8 cellular contexts compared by ENCODE assay signal in the genomic region with DNA sequence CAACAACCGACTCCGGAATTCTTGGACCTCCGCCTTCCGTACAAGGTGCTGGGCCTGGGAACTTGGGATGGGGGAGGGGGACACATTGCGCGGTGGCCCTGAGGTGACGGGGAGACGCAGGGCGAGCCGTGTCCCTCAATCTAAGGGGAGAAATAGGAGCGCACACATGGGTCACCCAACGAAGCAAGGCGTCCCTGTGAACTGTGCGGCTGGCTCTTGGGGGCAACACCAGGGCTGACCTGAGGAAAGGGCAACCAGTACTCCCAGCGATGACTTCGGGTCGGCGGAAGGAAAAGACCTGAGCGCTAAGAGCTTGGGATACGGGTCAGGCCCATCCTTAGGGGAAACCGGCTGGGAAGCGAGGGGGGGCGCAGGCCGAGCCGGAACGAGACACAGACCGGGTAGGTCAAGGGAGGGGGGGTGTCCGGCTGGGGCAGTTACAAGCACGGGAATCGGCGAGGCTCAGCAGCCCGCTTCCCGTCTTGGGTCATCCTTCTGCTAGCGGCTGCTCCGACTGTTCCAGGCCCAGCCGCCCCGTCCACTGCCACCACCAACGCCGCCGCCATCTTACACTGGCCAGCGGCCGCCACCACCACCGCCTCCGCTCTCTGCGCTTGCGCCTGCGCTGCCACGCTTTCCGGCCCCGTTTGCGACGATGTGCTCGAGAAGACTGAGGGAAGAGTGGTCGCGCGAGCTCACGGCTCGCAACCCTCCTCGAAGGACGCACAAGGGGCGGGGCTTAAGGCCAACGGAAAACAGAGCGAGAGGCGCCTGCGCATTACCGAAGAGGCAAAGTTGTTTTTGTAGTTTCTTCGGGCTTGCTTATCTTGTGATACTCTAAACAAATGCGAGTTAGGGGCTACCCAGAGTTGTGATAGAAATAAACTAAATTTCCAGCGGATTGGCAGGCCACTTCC. TPM values are rescaled to one million over a fixed set of nuclear protein-coding genes. Genes with fewer than 3 reads are reported as not detected.
DNase-seq lines count a peak whose midpoint lies in the region; ATAC-seq and TF ChIP-seq lines count a peak whose summit lies in the region.

A gene (minus strand): TSS at position 672 of the 917 bp plus-strand sequence. CDS start 18,541 bp downstream, outside the sequence.

- TF ChIP-seq CTCF in dorsolateral prefrontal cortex (IDR thresholded peaks at IDR 0.05 in 54 of 56, conservative IDR thresholded peaks at IDR 0.05 in 2 of 56; ENCODE audit: low read depth in 1 of 56, partially characterized antibody in 56 of 56), result peak in 40 of 56 donors; percentile 4 to 55 (median 28)
- TF ChIP-seq CTCF in right lobe of liver (IDR thresholded peaks at IDR 0.05), result no peak

- CTCF ChIA-PET in activated CD4-positive, alpha-beta memory T cell treated with anti-CD3 and anti-CD28 coated beads for 36 hours (lab: Charles Lee), result interaction anchor here (1.0 to 6.5 kb wide), 7 partner anchors 11 to 161 kb away, joined by 3 to 60 read pairs (median 6); no protein-coding TSS in a partner anchor

- peak; percentile 94 for TF ChIP-seq POLR2A in right lobe of liver (IDR thresholded peaks at IDR 0.05)

- H3K4me3 Mint-ChIP-seq in activated CD4-positive, alpha-beta memory T cell treated with anti-CD3 and anti-CD28 coated beads for 36 hours, result peak within 1 kb of the TSS; percentile 96

- H3K27me3 Mint-ChIP-seq in activated CD4-positive, alpha-beta memory T cell treated with anti-CD3 and anti-CD28 coated beads for 36 hours, result no peaks in the 10 kb centered on the region

- peaks cover 0 to 65% (median 19%) of the 10 kb centered on the region in 4 donors for H3K4me1 ChIP-seq in right lobe of liver

- peaks cover 45% of the 10 kb centered on the region for H3K4me1 Mint-ChIP-seq in activated CD4-positive, alpha-beta memory T cell treated with anti-CD3 and anti-CD28 coated beads for 36 hours (ENCODE audit: low read depth)

- DNase-seq in CD1c-positive myeloid dendritic cell (ENCODE audit: extremely low spot score) (peak; percentile 100), NCI-H82 treated with DMSO at 0.1 percent for 48 hours (lab: John Stamatoyannopoulos, UW; ENCODE audit: unreplicated experiment) (peak; percentile 90), dorsolateral prefrontal cortex (peak; percentile 93 to 98 (median 97)), right lobe of liver (peak; percentile 98 to 99 (median 99))
- DNase-seq in activated CD4-positive, alpha-beta memory T cell treated with anti-CD3 and anti-CD28 coated beads for 36 hours, result peak; percentile 99
- DNase-seq in stimulated activated CD4-positive, alpha-beta T cell treated with anti-CD3 and anti-CD28 coated beads, Interleukin-4, amount 100 ng/mL, for 4 hours, result peak; percentile 96

- WGBS in right lobe of liver (ENCODE audit: insufficient coverage, low coverage, low lambda C conversion rate, missing lambda C conversion rate), result 0% methylated on average over 23 of the region's 69 CpGs

- H3K4me3 ChIP-seq in dorsolateral prefrontal cortex (peak within 1 kb of the TSS; percentile 47 to 97 (median 89)), right lobe of liver (peak within 1 kb of the TSS; percentile 83 to 92 (median 85))

- H3K36me3 ChIP-seq in right lobe of liver, result no peaks in the 10 kb centered on the region

- ATAC-seq in GM19438 (IDR thresholded peaks at IDR 0.05; ENCODE audit: low read depth, unreplicated experiment) (peak; percentile 85), HG03575 (IDR thresholded peaks at IDR 0.05; ENCODE audit: extremely low read depth, insufficient number of reproducible peaks, low FRiP score, unreplicated experiment) (peak; percentile 26), right lobe of liver (peak; percentile 91 to 94 (median 92))

- H3K9me3 ChIP-seq in right lobe of liver, result no peaks in the 10 kb centered on the region

- H3K36me3 Mint-ChIP-seq in activated CD4-positive, alpha-beta memory T cell treated with anti-CD3 and anti-CD28 coated beads for 36 hours, result peaks cover 22% of the 10 kb centered on the region

- POLR2A ChIA-PET in activated CD4-positive, alpha-beta memory T cell treated with anti-CD3 and anti-CD28 coated beads for 36 hours (lab: Charles Lee), result interaction anchor here (0.5 to 3.9 kb wide), 17 partner anchors 10 to 1252 kb away, joined by 3 to 25 read pairs (median 4); a partner anchor contains a TSS

- no peaks in the 10 kb centered on the region for H3K27me3 ChIP-seq in dorsolateral prefrontal cortex
- H3K27me3 ChIP-seq in right lobe of liver, result no peaks in the 10 kb centered on the region

- H3K27ac ChIP-seq in dorsolateral prefrontal cortex, result peak within 1 kb of the TSS; percentile 88 to 100 (median 98)
- H3K27ac ChIP-seq in right lobe of liver, result peak within 1 kb of the TSS; percentile 85 to 98 (median 97)

- no peaks in the 10 kb centered on the region for H3K9me3 Mint-ChIP-seq in activated CD4-positive, alpha-beta memory T cell treated with anti-CD3 and anti-CD28 coated beads for 36 hours

- intact Hi-C loops in activated CD4-positive, alpha-beta memory T cell treated with anti-CD3 and anti-CD28 coated beads for 36 hours (cut with micrococcal nuclease), result loop anchor here (1.0 to 10.0 kb wide), 9 partner anchors 23 to 855 kb away; a partner anchor contains a TSS
- intact Hi-C loops in dorsolateral prefrontal cortex (cut with DNase I) (loop anchor here (2.0 to 10.0 kb wide), 3 partner anchors 21 to 180 kb away; a partner anchor contains a TSS), right lobe of liver (cut with DNase I) (no loop called here)

- peak within 1 kb of the TSS; percentile 99 for H3K27ac Mint-ChIP-seq in activated CD4-positive, alpha-beta memory T cell treated with anti-CD3 and anti-CD28 coated beads for 36 hours

RNA-seq across cellular contexts. Expression of the gene that starts here (rescaled TPM):
- total RNA-seq in activated CD4-positive, alpha-beta memory T cell treated with anti-CD3 and anti-CD28 coated beads for 36 hours, result 100 to 1,000 TPM; 142 to 150 TPM
- total RNA-seq in dorsolateral prefrontal cortex, result 100 to 1,000 TPM; 111 to 260 (median 188) TPM
- total RNA-seq in right lobe of liver, result 100 to 1,000 TPM in 4 of 6 experiments, 10 to 100 TPM in 2; 80.2 to 137 (median 110) TPM

Comparison
In these comparisons a context has a peak if more than half of its experiments do, and no peak if none do; other contexts are left out.
1. Peak in every context shown above with its lines: DNase-seq, ATAC-seq, H3K4me3 ChIP-seq and H3K27ac ChIP-seq.
2. ATAC-seq: peak in every context shown above with its lines; median percentile 92 in right lobe of liver; 85 in GM19438; 26 in HG03575.
3. CTCF ChIP-seq: peak in dorsolateral prefrontal cortex (40 of 56); none in right lobe of liver (0 of 4).
4. intact Hi-C loops: an anchor here in activated CD4-positive, alpha-beta memory T cell treated with anti-CD3 and anti-CD28 coated beads for 36 hours (1.0 to 10.0 kb wide) and dorsolateral prefrontal cortex (2.0 to 10.0 kb wide); none called in right lobe of liver.